ENCODE assay signal across 2 cellular contexts in the genomic region with DNA sequence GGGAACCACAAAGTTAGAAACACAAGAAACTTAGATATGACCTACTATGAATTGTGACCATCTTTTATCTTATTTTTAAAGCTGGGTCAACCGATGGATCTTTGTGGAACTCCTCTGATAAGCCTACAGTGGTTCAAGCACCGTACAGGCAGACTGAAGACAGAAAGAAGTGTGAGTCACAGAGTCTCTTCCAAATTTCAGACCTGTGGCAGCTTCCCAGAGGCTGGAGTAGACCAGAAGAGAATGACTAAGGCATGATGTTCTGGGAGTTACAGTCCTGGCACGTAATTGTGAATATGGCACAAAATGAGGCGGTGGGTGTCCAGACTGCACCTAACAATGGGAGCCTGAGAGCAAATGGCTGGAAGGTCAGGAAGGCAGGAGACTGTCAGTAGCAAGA.
TF ChIP-seq lines count a peak whose summit lies in the region.

No MANE protein-coding gene starts in this region.

TF ChIP-seq in HCT116, 20 proteins besides CTCF, POLR2A, EP300 and RAD21 (continued from another document):
- TF ChIP-seq, protein P1, sequence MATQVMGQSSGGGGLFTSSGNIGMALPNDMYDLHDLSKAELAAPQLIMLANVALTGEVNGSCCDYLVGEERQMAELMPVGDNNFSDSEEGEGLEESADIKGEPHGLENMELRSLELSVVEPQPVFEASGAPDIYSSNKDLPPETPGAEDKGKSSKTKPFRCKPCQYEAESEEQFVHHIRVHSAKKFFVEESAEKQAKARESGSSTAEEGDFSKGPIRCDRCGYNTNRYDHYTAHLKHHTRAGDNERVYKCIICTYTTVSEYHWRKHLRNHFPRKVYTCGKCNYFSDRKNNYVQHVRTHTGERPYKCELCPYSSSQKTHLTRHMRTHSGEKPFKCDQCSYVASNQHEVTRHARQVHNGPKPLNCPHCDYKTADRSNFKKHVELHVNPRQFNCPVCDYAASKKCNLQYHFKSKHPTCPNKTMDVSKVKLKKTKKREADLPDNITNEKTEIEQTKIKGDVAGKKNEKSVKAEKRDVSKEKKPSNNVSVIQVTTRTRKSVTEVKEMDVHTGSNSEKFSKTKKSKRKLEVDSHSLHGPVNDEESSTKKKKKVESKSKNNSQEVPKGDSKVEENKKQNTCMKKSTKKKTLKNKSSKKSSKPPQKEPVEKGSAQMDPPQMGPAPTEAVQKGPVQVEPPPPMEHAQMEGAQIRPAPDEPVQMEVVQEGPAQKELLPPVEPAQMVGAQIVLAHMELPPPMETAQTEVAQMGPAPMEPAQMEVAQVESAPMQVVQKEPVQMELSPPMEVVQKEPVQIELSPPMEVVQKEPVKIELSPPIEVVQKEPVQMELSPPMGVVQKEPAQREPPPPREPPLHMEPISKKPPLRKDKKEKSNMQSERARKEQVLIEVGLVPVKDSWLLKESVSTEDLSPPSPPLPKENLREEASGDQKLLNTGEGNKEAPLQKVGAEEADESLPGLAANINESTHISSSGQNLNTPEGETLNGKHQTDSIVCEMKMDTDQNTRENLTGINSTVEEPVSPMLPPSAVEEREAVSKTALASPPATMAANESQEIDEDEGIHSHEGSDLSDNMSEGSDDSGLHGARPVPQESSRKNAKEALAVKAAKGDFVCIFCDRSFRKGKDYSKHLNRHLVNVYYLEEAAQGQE (IDR thresholded peaks at IDR 0.05; ENCODE audit: low read depth) = no peak
- no peak for TF ChIP-seq SIN3A (IDR thresholded peaks at IDR 0.05; ENCODE audit: low read depth)
- TF ChIP-seq TCF7L2 (IDR thresholded peaks at IDR 0.05; ENCODE audit: borderline replicate concordance, extremely low read depth, insufficient read depth, insufficient read length) = no peak
- TF ChIP-seq, protein P2, sequence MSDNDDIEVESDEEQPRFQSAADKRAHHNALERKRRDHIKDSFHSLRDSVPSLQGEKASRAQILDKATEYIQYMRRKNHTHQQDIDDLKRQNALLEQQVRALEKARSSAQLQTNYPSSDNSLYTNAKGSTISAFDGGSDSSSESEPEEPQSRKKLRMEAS (IDR thresholded peaks at IDR 0.05) = no peak
- TF ChIP-seq EZH2 (IDR thresholded peaks at IDR 0.05) = no peak
- TF ChIP-seq CEBPB (IDR thresholded peaks at IDR 0.05; ENCODE audit: low read depth) = no peak
- no peak for TF ChIP-seq ELF1 (IDR thresholded peaks at IDR 0.05; ENCODE audit: borderline replicate concordance, low read depth)
- no peak for TF ChIP-seq FOSL1 (IDR thresholded peaks at IDR 0.05; ENCODE audit: low read depth)
- TF ChIP-seq ZBTB33 (IDR thresholded peaks at IDR 0.05; ENCODE audit: extremely low read depth, insufficient replicate concordance, low read length) = no peak
- TF ChIP-seq EZH2phosphoT487 (IDR thresholded peaks at IDR 0.05; ENCODE audit: borderline replicate concordance) = no peak
- TF ChIP-seq EGR1 (IDR thresholded peaks at IDR 0.05; ENCODE audit: low read depth) = no peak
- no peak for TF ChIP-seq JUND (IDR thresholded peaks at IDR 0.05)
- no peak for TF ChIP-seq ZNF274 (IDR thresholded peaks at IDR 0.05; ENCODE audit: low read depth, low read length)
- no peak for TF ChIP-seq YY1 (IDR thresholded peaks at IDR 0.05; ENCODE audit: extremely low read depth, insufficient replicate concordance, low read depth, low read length)
- TF ChIP-seq ZFX (IDR thresholded peaks at IDR 0.05) = no peak
- no peak for TF ChIP-seq POLR2AphosphoS5 (IDR thresholded peaks at IDR 0.05; ENCODE audit: low read depth, low read length)
- no peak for TF ChIP-seq SRF (IDR thresholded peaks at IDR 0.05; ENCODE audit: low read depth)
- TF ChIP-seq SP1 (IDR thresholded peaks at IDR 0.05; ENCODE audit: low read depth) = no peak

TF ChIP-seq in WTC11, 78 proteins besides CTCF, POLR2A, EP300 and RAD21 (continued from another document):
- TF ChIP-seq, protein P3, sequence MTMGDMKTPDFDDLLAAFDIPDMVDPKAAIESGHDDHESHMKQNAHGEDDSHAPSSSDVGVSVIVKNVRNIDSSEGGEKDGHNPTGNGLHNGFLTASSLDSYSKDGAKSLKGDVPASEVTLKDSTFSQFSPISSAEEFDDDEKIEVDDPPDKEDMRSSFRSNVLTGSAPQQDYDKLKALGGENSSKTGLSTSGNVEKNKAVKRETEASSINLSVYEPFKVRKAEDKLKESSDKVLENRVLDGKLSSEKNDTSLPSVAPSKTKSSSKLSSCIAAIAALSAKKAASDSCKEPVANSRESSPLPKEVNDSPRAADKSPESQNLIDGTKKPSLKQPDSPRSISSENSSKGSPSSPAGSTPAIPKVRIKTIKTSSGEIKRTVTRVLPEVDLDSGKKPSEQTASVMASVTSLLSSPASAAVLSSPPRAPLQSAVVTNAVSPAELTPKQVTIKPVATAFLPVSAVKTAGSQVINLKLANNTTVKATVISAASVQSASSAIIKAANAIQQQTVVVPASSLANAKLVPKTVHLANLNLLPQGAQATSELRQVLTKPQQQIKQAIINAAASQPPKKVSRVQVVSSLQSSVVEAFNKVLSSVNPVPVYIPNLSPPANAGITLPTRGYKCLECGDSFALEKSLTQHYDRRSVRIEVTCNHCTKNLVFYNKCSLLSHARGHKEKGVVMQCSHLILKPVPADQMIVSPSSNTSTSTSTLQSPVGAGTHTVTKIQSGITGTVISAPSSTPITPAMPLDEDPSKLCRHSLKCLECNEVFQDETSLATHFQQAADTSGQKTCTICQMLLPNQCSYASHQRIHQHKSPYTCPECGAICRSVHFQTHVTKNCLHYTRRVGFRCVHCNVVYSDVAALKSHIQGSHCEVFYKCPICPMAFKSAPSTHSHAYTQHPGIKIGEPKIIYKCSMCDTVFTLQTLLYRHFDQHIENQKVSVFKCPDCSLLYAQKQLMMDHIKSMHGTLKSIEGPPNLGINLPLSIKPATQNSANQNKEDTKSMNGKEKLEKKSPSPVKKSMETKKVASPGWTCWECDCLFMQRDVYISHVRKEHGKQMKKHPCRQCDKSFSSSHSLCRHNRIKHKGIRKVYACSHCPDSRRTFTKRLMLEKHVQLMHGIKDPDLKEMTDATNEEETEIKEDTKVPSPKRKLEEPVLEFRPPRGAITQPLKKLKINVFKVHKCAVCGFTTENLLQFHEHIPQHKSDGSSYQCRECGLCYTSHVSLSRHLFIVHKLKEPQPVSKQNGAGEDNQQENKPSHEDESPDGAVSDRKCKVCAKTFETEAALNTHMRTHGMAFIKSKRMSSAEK (CRISPR knock-in tag; IDR thresholded peaks at IDR 0.05; ENCODE audit: borderline replicate concordance) = no peak
- TF ChIP-seq, protein P4, sequence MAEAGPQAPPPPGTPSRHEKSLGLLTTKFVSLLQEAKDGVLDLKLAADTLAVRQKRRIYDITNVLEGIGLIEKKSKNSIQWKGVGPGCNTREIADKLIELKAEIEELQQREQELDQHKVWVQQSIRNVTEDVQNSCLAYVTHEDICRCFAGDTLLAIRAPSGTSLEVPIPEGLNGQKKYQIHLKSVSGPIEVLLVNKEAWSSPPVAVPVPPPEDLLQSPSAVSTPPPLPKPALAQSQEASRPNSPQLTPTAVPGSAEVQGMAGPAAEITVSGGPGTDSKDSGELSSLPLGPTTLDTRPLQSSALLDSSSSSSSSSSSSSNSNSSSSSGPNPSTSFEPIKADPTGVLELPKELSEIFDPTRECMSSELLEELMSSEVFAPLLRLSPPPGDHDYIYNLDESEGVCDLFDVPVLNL (CRISPR knock-in tag; IDR thresholded peaks at IDR 0.05; ENCODE audit: borderline replicate concordance, low read depth) = no peak
- TF ChIP-seq ATF1 (CRISPR knock-in tag; IDR thresholded peaks at IDR 0.05) (no peak), GRHL2 (CRISPR knock-in tag; IDR thresholded peaks at IDR 0.05; ENCODE audit: insufficient replicate concordance, severe bottlenecking) (no peak), ZNF138 (CRISPR knock-in tag; conservative IDR thresholded peaks at IDR 0.05) (no peak), TEAD4 (CRISPR knock-in tag; IDR thresholded peaks at IDR 0.05) (no peak)
- TF ChIP-seq, protein P5, sequence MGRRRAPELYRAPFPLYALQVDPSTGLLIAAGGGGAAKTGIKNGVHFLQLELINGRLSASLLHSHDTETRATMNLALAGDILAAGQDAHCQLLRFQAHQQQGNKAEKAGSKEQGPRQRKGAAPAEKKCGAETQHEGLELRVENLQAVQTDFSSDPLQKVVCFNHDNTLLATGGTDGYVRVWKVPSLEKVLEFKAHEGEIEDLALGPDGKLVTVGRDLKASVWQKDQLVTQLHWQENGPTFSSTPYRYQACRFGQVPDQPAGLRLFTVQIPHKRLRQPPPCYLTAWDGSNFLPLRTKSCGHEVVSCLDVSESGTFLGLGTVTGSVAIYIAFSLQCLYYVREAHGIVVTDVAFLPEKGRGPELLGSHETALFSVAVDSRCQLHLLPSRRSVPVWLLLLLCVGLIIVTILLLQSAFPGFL (CRISPR knock-in tag; IDR thresholded peaks at IDR 0.05; ENCODE audit: borderline replicate concordance) = no peak
